ENCODE assay signal across 1 cellular context in genomic region chr1:174166530-174167328, GRCh38.
TF ChIP-seq lines count a peak whose summit lies in the region.

No MANE protein-coding gene starts in this region.

TF ChIP-seq in HepG2, 621 proteins besides CTCF, POLR2A, EP300 and RAD21 (continued from another document):
- TF ChIP-seq MAFK (conservative IDR thresholded peaks at IDR 0.05 in 1 of 2, IDR thresholded peaks at IDR 0.05 in 1 of 2; ENCODE audit: low read length in 2 of 2): peak; percentile 64 to 81
